ENCODE assay signal across 1 cellular context in the genomic region with DNA sequence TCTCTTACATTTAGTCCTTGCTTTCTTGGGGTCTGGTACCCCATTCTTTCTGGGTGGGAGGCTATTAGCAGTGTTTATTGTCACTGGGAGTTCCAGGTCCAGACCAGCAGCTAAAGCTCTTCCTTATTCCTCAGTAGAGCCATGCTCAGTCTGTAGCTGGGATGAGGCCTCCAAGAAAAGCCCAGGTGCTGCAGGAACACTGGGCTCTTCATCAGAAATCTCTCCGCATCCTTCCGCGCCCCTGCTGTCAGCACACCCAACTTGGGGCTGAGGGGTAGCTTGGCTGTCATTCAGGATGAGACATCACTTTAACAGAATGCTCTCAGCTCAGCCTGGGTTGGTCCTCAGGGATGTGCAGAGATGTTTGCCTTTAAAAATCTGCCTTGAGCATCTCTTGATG.
TF ChIP-seq lines count a peak whose summit lies in the region.

No MANE protein-coding gene starts in this region.

TF ChIP-seq in H1, 55 proteins besides CTCF, POLR2A, EP300 and RAD21 (continued from another document):
- TF ChIP-seq TAF7 (optimal IDR thresholded peaks at IDR 0.05; ENCODE audit: borderline replicate concordance, low read depth, low read length) = no peak
- TF ChIP-seq RXRA (IDR thresholded peaks at IDR 0.05; ENCODE audit: insufficient read depth, low read depth, low read length) = no peak
- TF ChIP-seq SIN3A (conservative IDR thresholded peaks at IDR 0.05 in 1 of 2, IDR thresholded peaks at IDR 0.05 in 1 of 2; ENCODE audit: low read depth in 1 of 2, low read length in 2 of 2) = no peak
- no peak for TF ChIP-seq PHF8 (conservative IDR thresholded peaks at IDR 0.05; ENCODE audit: low read depth, low read length)
- TF ChIP-seq SUZ12 (IDR thresholded peaks at IDR 0.05; ENCODE audit: low read length) = no peak
- no peak for TF ChIP-seq CBX5 (IDR thresholded peaks at IDR 0.05; ENCODE audit: low read depth, low read length)
